In genomic region chr16:8812162-8812843, GRCh38 we compare ENCODE assay signal across 25 cellular contexts.
"Had no signal": no experiment of that assay in that cellular context is flagged by ENCODE, and none has a peak within 500 bp of the region (broad histone marks: within the 10 kb centered on the region; RNA-seq: fewer than 3 reads in every experiment).

No MANE protein-coding gene starts in this region.

- H3K36me3 ChIP-seq: uterus had no signal

- H3K4me1 ChIP-seq: prostate gland, suprapubic skin, uterus had no signal

- H3K27ac Mint-ChIP-seq: activated naive CD8-positive, alpha-beta T cell treated with anti-CD3 and anti-CD28 coated beads, Interleukin-2, amount 50 U/mL, for 24 hours; dendritic cell treated with granulocyte-macrophage colony-stimulating factor and Interleukin-4, amounts not matched to agents 40 ng/mL and 50 ng/mL, for 4 days; natural killer cell treated with Interleukin-12 subunit alpha and Interleukin-12 subunit beta and Interleukin-15 and Interleukin-18, amount 100 ng/mL, for 72 hours had no signal

- H3K27ac ChIP-seq: cardiac muscle cell, hepatocyte, prostate gland, stomach, suprapubic skin, tibial nerve, uterus, WERI-Rb-1 had no signal

- H3K9me3 ChIP-seq: prostate gland, stomach, suprapubic skin, tibial nerve, uterus had no signal

- H3K27me3 ChIP-seq: cardiac muscle cell, hepatocyte, stomach, suprapubic skin, tibial nerve, uterus had no signal

- H3K4me3 Mint-ChIP-seq: activated CD4-positive, alpha-beta T cell treated with anti-CD3 and anti-CD28 coated beads, Interleukin-2, amount 10 ng/mL, durations not matched to agents 7 days and 5 days; activated naive CD8-positive, alpha-beta T cell treated with anti-CD3 and anti-CD28 coated beads, Interleukin-2, amount 50 U/mL, for 24 hours; dendritic cell treated with granulocyte-macrophage colony-stimulating factor and Interleukin-4, amounts not matched to agents 40 ng/mL and 50 ng/mL, for 4 days; immature natural killer cell; natural killer cell treated with Interleukin-12 subunit alpha and Interleukin-12 subunit beta and Interleukin-15 and Interleukin-18, amount 100 ng/mL, for 72 hours had no signal

- H3K27me3 Mint-ChIP-seq: activated CD4-positive, alpha-beta T cell treated with anti-CD3 and anti-CD28 coated beads, Interleukin-2, amount 10 ng/mL, durations not matched to agents 7 days and 5 days; activated naive CD8-positive, alpha-beta T cell treated with anti-CD3 and anti-CD28 coated beads, Interleukin-2, amount 50 U/mL, for 24 hours; dendritic cell treated with granulocyte-macrophage colony-stimulating factor and Interleukin-4, amounts not matched to agents 40 ng/mL and 50 ng/mL, for 4 days; natural killer cell treated with Interleukin-12 subunit alpha and Interleukin-12 subunit beta and Interleukin-15 and Interleukin-18, amount 100 ng/mL, for 72 hours had no signal

- ATAC-seq: activated naive CD8-positive, alpha-beta T cell treated with anti-CD3 and anti-CD28 coated beads, Interleukin-2, amount 50 U/mL, for 24 hours; left lobe of liver; natural killer cell treated with Interleukin-12 subunit alpha and Interleukin-12 subunit beta and Interleukin-15 and Interleukin-18, amount 100 ng/mL, for 72 hours; right cardiac atrium had no signal

- H3K4me3 ChIP-seq: cardiac muscle cell, hepatocyte, lung, prostate gland, stomach, suprapubic skin, tibial nerve, uterus had no signal

- H2AFZ ChIP-seq: hepatocyte had no signal

- DNase-seq: activated CD4-positive, alpha-beta T cell treated with anti-CD3 and anti-CD28 coated beads, Interleukin-2, amount 10 ng/mL, durations not matched to agents 7 days and 5 days; activated CD4-positive, CD25-positive, alpha-beta regulatory T cell treated with anti-CD3 and anti-CD28 coated beads, Interleukin-2, amount 50 U/mL, for 72 hours; activated CD8-positive, alpha-beta memory T cell treated with anti-CD3 and anti-CD28 coated beads for 24 hours; activated CD8-positive, alpha-beta memory T cell treated with anti-CD3 and anti-CD28 coated beads, Interleukin-2, amount 50 U/mL, for 4 hours; activated gamma-delta T cell; activated naive CD4-positive, alpha-beta T cell treated with anti-CD3 and anti-CD28 coated beads, Interleukin-2, amount 50 U/mL, for 16 hours; activated naive CD8-positive, alpha-beta T cell treated with anti-CD3 and anti-CD28 coated beads, Interleukin-2, amount 50 U/mL, for 24 hours; effector CD4-positive, alpha-beta T cell; glutamatergic neuron; immature natural killer cell; right cardiac atrium; stimulated activated CD4-positive, alpha-beta T cell treated with anti-CD3 and anti-CD28 coated beads, Interleukin-1b, Interleukin-23, amount 100 ng/mL, for 48 hours; stomach; T-helper 1 cell; uterus; WERI-Rb-1 had no signal

- H3K4me2 ChIP-seq: hepatocyte had no signal

- H3K9me3 Mint-ChIP-seq: activated CD4-positive, alpha-beta T cell treated with anti-CD3 and anti-CD28 coated beads, Interleukin-2, amount 10 ng/mL, durations not matched to agents 7 days and 5 days; activated naive CD8-positive, alpha-beta T cell treated with anti-CD3 and anti-CD28 coated beads, Interleukin-2, amount 50 U/mL, for 24 hours; dendritic cell treated with granulocyte-macrophage colony-stimulating factor and Interleukin-4, amounts not matched to agents 40 ng/mL and 50 ng/mL, for 4 days; immature natural killer cell; natural killer cell treated with Interleukin-12 subunit alpha and Interleukin-12 subunit beta and Interleukin-15 and Interleukin-18, amount 100 ng/mL, for 72 hours had no signal
